In genomic region chr17:61819265-61819664, GRCh38 we compare ENCODE assay signal across 1 cellular context. TPM values are rescaled to one million over a fixed set of nuclear protein-coding genes. Genes with fewer than 3 reads are reported as not detected.
"Had no signal": no experiment of that assay in that cellular context is flagged by ENCODE, and none has a peak within 500 bp of the region (broad histone marks: within the 10 kb centered on the region; RNA-seq: fewer than 3 reads in every experiment).

No MANE protein-coding gene starts in this region.

RNA-seq across cellular contexts. Expression of gene BRIP1, which starts 44.1 kb away (rescaled TPM):
- total RNA-seq: right atrium auricular region had no signal
